Comparison of ENCODE assay signal across 17 cellular contexts in genomic region chr11:106714179-106714578, GRCh38.
"Had no signal": no experiment of that assay in that cellular context is flagged by ENCODE, and none has a peak within 500 bp of the region (broad histone marks: within the 10 kb centered on the region; RNA-seq: fewer than 3 reads in every experiment).

No MANE protein-coding gene starts in this region.

- H3K27ac ChIP-seq: ascending aorta, lower lobe of right lung, right lobe of liver, suprapubic skin had no signal

- H3K27me3 ChIP-seq: ascending aorta, right lobe of liver, suprapubic skin had no signal

- H3K4me3 ChIP-seq: ascending aorta, coronary artery, lower lobe of right lung, right lobe of liver, suprapubic skin had no signal

- H3K9me3 ChIP-seq: ascending aorta, lower lobe of right lung, right lobe of liver, suprapubic skin had no signal

- ATAC-seq: activated CD4-positive, alpha-beta T cell treated with anti-CD3 and anti-CD28 coated beads for 36 hours; lower lobe of right lung; right lobe of liver; T-cell had no signal

- DNase-seq: activated CD4-positive, alpha-beta memory T cell treated with anti-CD3 and anti-CD28 coated beads, Interleukin-2, amount 10 ng/mL, durations not matched to agents 7 days and 5 days; activated CD4-positive, alpha-beta T cell treated with anti-CD3 and anti-CD28 coated beads for 36 hours; activated CD8-positive, alpha-beta memory T cell treated with anti-CD3 and anti-CD28 coated beads, Interleukin-2, amount 50 U/mL, for 48 hours; activated naive CD8-positive, alpha-beta T cell treated with anti-CD3 and anti-CD28 coated beads, Interleukin-2, amount 10 ng/mL, durations not matched to agents 7 days and 5 days; caudate nucleus; effector CD4-positive, alpha-beta T cell; hypothalamus; lower lobe of right lung; naive B cell; right lobe of liver; stimulated activated CD4-positive, alpha-beta T cell treated with anti-CD3 and anti-CD28 coated beads, Interleukin-2, amount 100 ng/mL, for 48 hours; stimulated activated naive CD4-positive, alpha-beta T cell treated with Interleukin-2 at 50 U/mL for 16 hours; T-cell; T1000 had no signal

- H3K4me1 ChIP-seq: ascending aorta, lower lobe of right lung, right lobe of liver, suprapubic skin had no signal

- H3K36me3 ChIP-seq: ascending aorta, lower lobe of right lung, right lobe of liver, suprapubic skin had no signal
